Comparison of ENCODE assay signal across 18 cellular contexts in genomic region chr4:71609159-71609558, GRCh38.
"Had no signal": no experiment of that assay in that cellular context is flagged by ENCODE, and none has a peak within 500 bp of the region (broad histone marks: within the 10 kb centered on the region; RNA-seq: fewer than 3 reads in every experiment).

No MANE protein-coding gene starts in this region.

- FAIRE-seq: keratinocyte had no signal

- H3K27me3 Mint-ChIP-seq: activated CD8-positive, alpha-beta memory T cell treated with anti-CD3 and anti-CD28 coated beads, Interleukin-2, amount 10 ng/mL, durations not matched to agents 7 days and 5 days; activated naive CD8-positive, alpha-beta T cell; dendritic cell treated with granulocyte-macrophage colony-stimulating factor and Interleukin-4, amounts not matched to agents 40 ng/mL and 50 ng/mL, for 4 days had no signal

- H3K27ac Mint-ChIP-seq: activated CD8-positive, alpha-beta memory T cell treated with anti-CD3 and anti-CD28 coated beads, Interleukin-2, amount 10 ng/mL, durations not matched to agents 7 days and 5 days; activated naive CD8-positive, alpha-beta T cell; activated T-cell treated with anti-CD3 and anti-CD28 coated beads, Interleukin-2, amount 50 U/mL, for 24 hours; dendritic cell treated with granulocyte-macrophage colony-stimulating factor and Interleukin-4, amounts not matched to agents 40 ng/mL and 50 ng/mL, for 4 days; effector memory CD8-positive, alpha-beta T cell; nephron progenitor cell; stimulated activated naive B cell treated with anti-CD40 and anti-IgM and Interleukin-4, amounts not matched to agents 10 μg/mL and 1 μg/mL and 100 μg/mL, for 72 hours had no signal

- H3K4me1 ChIP-seq: sigmoid colon had no signal

- ATAC-seq: activated CD8-positive, alpha-beta memory T cell treated with anti-CD3 and anti-CD28 coated beads, Interleukin-2, amount 10 ng/mL, durations not matched to agents 7 days and 5 days; effector memory CD8-positive, alpha-beta T cell; left ventricle myocardium superior; stimulated activated naive B cell treated with anti-CD40 and anti-IgM and Interleukin-4, amounts not matched to agents 10 μg/mL and 1 μg/mL and 100 μg/mL, for 72 hours had no signal

- H3K4me3 Mint-ChIP-seq: activated CD8-positive, alpha-beta memory T cell treated with anti-CD3 and anti-CD28 coated beads, Interleukin-2, amount 10 ng/mL, durations not matched to agents 7 days and 5 days; activated naive CD8-positive, alpha-beta T cell; activated T-cell treated with anti-CD3 and anti-CD28 coated beads, Interleukin-2, amount 50 U/mL, for 24 hours; dendritic cell treated with granulocyte-macrophage colony-stimulating factor and Interleukin-4, amounts not matched to agents 40 ng/mL and 50 ng/mL, for 4 days; effector memory CD8-positive, alpha-beta T cell; nephron progenitor cell; stimulated activated naive B cell treated with anti-CD40 and anti-IgM and Interleukin-4, amounts not matched to agents 10 μg/mL and 1 μg/mL and 100 μg/mL, for 72 hours had no signal

- H3K36me3 ChIP-seq: sigmoid colon had no signal

- H3K4me3 ChIP-seq: sigmoid colon had no signal

- DNase-seq: activated CD4-positive, alpha-beta T cell treated with anti-CD3 and anti-CD28 coated beads, Interleukin-2, amount 50 U/mL, for 4 hours; activated CD4-positive, CD25-positive, alpha-beta regulatory T cell treated with anti-CD3 and anti-CD28 coated beads, Interleukin-2, amount 50 U/mL, for 72 hours; activated CD8-positive, alpha-beta memory T cell treated with anti-CD3 and anti-CD28 coated beads, Interleukin-2, amount 10 ng/mL, durations not matched to agents 7 days and 5 days; activated effector memory CD4-positive, alpha-beta T cell treated with anti-CD3 and anti-CD28 coated beads, Interleukin-2, amount 50 U/mL, for 16 hours; activated T-cell treated with anti-CD3 and anti-CD28 coated beads, Interleukin-2, amount 50 U/mL, for 24 hours; aorta; central memory CD4-positive, alpha-beta T cell; effector memory CD8-positive, alpha-beta T cell; erythroblast; left ventricle myocardium superior; nephron progenitor cell; sigmoid colon; stimulated activated CD4-positive, alpha-beta T cell treated with anti-CD3 and anti-CD28 coated beads, Interleukin-2, amount 100 ng/mL, for 24 hours; stimulated activated naive B cell treated with anti-CD40 and anti-IgM and Interleukin-4, amounts not matched to agents 10 μg/mL and 1 μg/mL and 100 μg/mL, for 72 hours; substantia nigra had no signal

- H3K9me3 Mint-ChIP-seq: activated T-cell treated with anti-CD3 and anti-CD28 coated beads, Interleukin-2, amount 50 U/mL, for 24 hours had no signal

- H3K27me3 ChIP-seq: sigmoid colon had no signal

- H3K4me1 Mint-ChIP-seq: activated CD8-positive, alpha-beta memory T cell treated with anti-CD3 and anti-CD28 coated beads, Interleukin-2, amount 10 ng/mL, durations not matched to agents 7 days and 5 days; nephron progenitor cell had no signal

- H3K36me3 Mint-ChIP-seq: activated CD8-positive, alpha-beta memory T cell treated with anti-CD3 and anti-CD28 coated beads, Interleukin-2, amount 10 ng/mL, durations not matched to agents 7 days and 5 days; activated naive CD8-positive, alpha-beta T cell had no signal

- H3K27ac ChIP-seq: sigmoid colon had no signal
